ENCODE assay signal across 16 cellular contexts in the genomic region with DNA sequence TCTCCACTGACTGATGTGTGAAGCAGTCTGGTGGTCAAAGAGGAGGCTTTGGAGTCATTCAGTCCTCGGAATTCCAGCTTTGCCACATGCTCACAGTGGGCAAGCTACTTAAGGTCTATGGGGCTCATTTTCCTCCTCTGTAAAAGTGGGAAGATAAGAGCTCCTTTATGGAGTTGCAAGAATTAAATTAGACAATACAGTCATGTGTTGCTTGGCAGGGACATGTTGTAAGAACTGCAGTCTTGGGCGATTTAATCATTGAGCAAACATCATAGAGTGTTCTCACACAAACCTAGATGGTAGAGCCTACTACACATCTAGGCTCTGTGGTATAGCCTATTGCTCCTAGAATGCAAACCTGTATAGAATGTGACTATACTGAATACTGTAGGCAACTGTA.
DNase-seq lines count a peak whose midpoint lies in the region; ATAC-seq and TF ChIP-seq lines count a peak whose summit lies in the region.
"Had no signal": no experiment of that assay in that cellular context is flagged by ENCODE, and none has a peak within 500 bp of the region (broad histone marks: within the 10 kb centered on the region; RNA-seq: fewer than 3 reads in every experiment).

No MANE protein-coding gene starts in this region.

- H3K27ac ChIP-seq in lower lobe of right lung (no peak overlapping the region), upper lobe of left lung (no peak overlapping the region)
- H3K27ac ChIP-seq: BLaER1, GM23248 had no signal

- no peak for TF ChIP-seq EP300 in upper lobe of left lung (IDR thresholded peaks at IDR 0.05)

- H3K36me3 ChIP-seq in adipocyte (ENCODE audit: control insufficient read depth, insufficient read depth, low read length, severe bottlenecking) = no peaks in the 10 kb centered on the region
- H3K36me3 ChIP-seq in lower lobe of right lung = no peaks in the 10 kb centered on the region
- no peaks in the 10 kb centered on the region for H3K36me3 ChIP-seq in upper lobe of left lung
- H3K36me3 ChIP-seq: BLaER1, HAP-1 had no signal

- no peak for TF ChIP-seq POLR2A in upper lobe of left lung (IDR thresholded peaks at IDR 0.05)

- no peaks in the 10 kb centered on the region for H3K4me1 ChIP-seq in adipocyte (ENCODE audit: control insufficient read depth, insufficient read depth, low read length)
- H3K4me1 ChIP-seq in lower lobe of right lung = no peaks in the 10 kb centered on the region
- no peaks in the 10 kb centered on the region for H3K4me1 ChIP-seq in upper lobe of left lung
- H3K4me1 ChIP-seq: BLaER1, HAP-1 had no signal

- ATAC-seq in lower lobe of right lung (peak; percentile 11 to 29), HG02938 (IDR thresholded peaks at IDR 0.05; ENCODE audit: unreplicated experiment) (no peak), upper lobe of left lung (ENCODE audit: low FRiP score in 2 of 2) (no peak)
- ATAC-seq: HepG2 had no signal

- no peak overlapping the region for H3K9ac ChIP-seq in adipocyte (ENCODE audit: low read length)
- H3K9ac ChIP-seq: BLaER1, GM23248 had no signal

- TF ChIP-seq CTCF in fibroblast of pulmonary artery (IDR thresholded peaks at IDR 0.05; ENCODE audit: low read length, missing control alignments) (no peak), lower lobe of right lung (IDR thresholded peaks at IDR 0.05) (no peak), upper lobe of left lung (IDR thresholded peaks at IDR 0.05) (no peak)

- no peak overlapping the region for H3K4me3 ChIP-seq in adipocyte (ENCODE audit: low read length)
- no peak overlapping the region for H3K4me3 ChIP-seq in fibroblast of pulmonary artery (replicated peaks; ENCODE audit: low read depth, low read length)
- H3K4me3 ChIP-seq in lower lobe of right lung = no peak overlapping the region
- H3K4me3 ChIP-seq in upper lobe of left lung = no peak overlapping the region
- H3K4me3 ChIP-seq: BLaER1, GM23248, HAP-1 had no signal

- peaks cover 14% of the 10 kb centered on the region for H3K27me3 ChIP-seq in adipocyte (replicated peaks; ENCODE audit: control insufficient read depth, insufficient read depth, low read length)
- no peaks in the 10 kb centered on the region for H3K27me3 ChIP-seq in lower lobe of right lung (ENCODE audit: low read depth)
- H3K27me3 ChIP-seq in upper lobe of left lung = no peaks in the 10 kb centered on the region
- H3K27me3 ChIP-seq: BLaER1 had no signal

- 23 to 24% methylated on average over 2 of the region's 2 CpGs for WGBS in upper lobe of left lung, 2 donors

- DNase-seq in Daoy (ENCODE audit: low read depth) (peak; percentile 7), adipocyte (ENCODE audit: low read depth) (peak; percentile 36), fibroblast of pulmonary artery (ENCODE audit: low read depth) (peak; percentile 44), lower lobe of right lung (no peak), NCI-H1417 (lab: John Stamatoyannopoulos, UW) (no peak), NCI-H1092 treated with DMSO at 0.1 percent for 48 hours (lab: John Stamatoyannopoulos, UW) (no peak), upper lobe of left lung (no peak)
- DNase-seq: 8988T; CD4-positive, alpha-beta memory T cell; DMS53; DND-41; GM23248 had no signal

- intact Hi-C loops in lower lobe of right lung (cut with DNase I) = no loop called here

- H3K9me3 ChIP-seq in adipocyte (ENCODE audit: control insufficient read depth, low read length) (no peaks in the 10 kb centered on the region), lower lobe of right lung (no peaks in the 10 kb centered on the region), upper lobe of left lung (no peaks in the 10 kb centered on the region)
- H3K9me3 ChIP-seq: BLaER1, HAP-1 had no signal

Comparison
In these comparisons a context has a peak if more than half of its experiments do, and no peak if none do; other contexts are left out.
1. DNase-seq: peak in Daoy (single experiment), adipocyte (single experiment) and fibroblast of pulmonary artery (single experiment); none in lower lobe of right lung (single experiment), NCI-H1417 (0 of 3), NCI-H1092 treated with DMSO at 0.1 percent for 48 hours (single experiment) and upper lobe of left lung (0 of 2).
2. ATAC-seq: peak in lower lobe of right lung (2 of 2); none in HG02938 (single experiment) and upper lobe of left lung (0 of 2).